ENCODE assay signal across 8 cellular contexts in genomic region chr14:75985618-75986438, GRCh38. TPM values are rescaled to one million over a fixed set of nuclear protein-coding genes. Genes with fewer than 3 reads are reported as not detected.
DNase-seq lines count a peak whose midpoint lies in the region; ATAC-seq lines count a peak whose summit lies in the region.

IFT43 (plus strand) TSS chr14:75985763; CDS start chr14:75985787, 24 bp downstream.

- peaks cover 20% of the 10 kb centered on the region for H3K4me1 Mint-ChIP-seq in activated CD4-positive, alpha-beta T cell treated with anti-CD3 and anti-CD28 coated beads for 36 hours

- peak within 1 kb of the TSS; percentile 91 for H3K4me3 ChIP-seq in ACC112 (ENCODE audit: low read depth, low read length)

- POLR2A ChIA-PET in activated CD4-positive, alpha-beta T cell treated with anti-CD3 and anti-CD28 coated beads for 36 hours (lab: Charles Lee): interaction anchor here (0.6 to 0.7 kb wide), 2 partner anchors 189 to 1493 kb away, joined by 3 to 6 read pairs; partner anchors contain the start of gene NPC2

- no peaks in the 10 kb centered on the region for H3K27me3 Mint-ChIP-seq in activated CD4-positive, alpha-beta T cell treated with anti-CD3 and anti-CD28 coated beads for 36 hours

- H3K79me2 ChIP-seq in ACC112 (ENCODE audit: control insufficient read depth, insufficient read depth, low read length, unreplicated experiment): peaks cover 9% of the 10 kb centered on the region

- peak within 1 kb of the TSS; percentile 57; the same call in 1 of the 2 replicates for H3K27ac ChIP-seq in ACC112 (ENCODE audit: low read depth, low read length)

- peak within 1 kb of the TSS; percentile 80 for H3K4me3 Mint-ChIP-seq in activated CD4-positive, alpha-beta T cell treated with anti-CD3 and anti-CD28 coated beads for 36 hours

- no peaks in the 10 kb centered on the region for H3K36me3 Mint-ChIP-seq in activated CD4-positive, alpha-beta T cell treated with anti-CD3 and anti-CD28 coated beads for 36 hours (ENCODE audit: low read depth)

- intact Hi-C loops in activated CD4-positive, alpha-beta T cell treated with anti-CD3 and anti-CD28 coated beads for 36 hours (cut with DNase I, micrococcal nuclease): loop anchor here in 1 of 2 experiments (1.0 to 10.0 kb wide), 5 partner anchors 165 to 1109 kb away; partner anchors contain the start of genes CIPC, GPATCH2L, TMED10 and TTLL5

- peak within 1 kb of the TSS; percentile 53 for H3K27ac Mint-ChIP-seq in activated CD4-positive, alpha-beta T cell treated with anti-CD3 and anti-CD28 coated beads for 36 hours

- ATAC-seq in GM18870 (IDR thresholded peaks at IDR 0.05; ENCODE audit: unreplicated experiment) (peak; percentile 52), HG03135 (IDR thresholded peaks at IDR 0.05; ENCODE audit: unreplicated experiment) (peak; percentile 64)
- peak; percentile 66 for ATAC-seq in activated CD4-positive, alpha-beta T cell treated with anti-CD3 and anti-CD28 coated beads for 36 hours

- no peaks in the 10 kb centered on the region for H3K36me3 ChIP-seq in ACC112 (ENCODE audit: insufficient read depth, low read length)

- DNase-seq in NCI-H460 (ENCODE audit: extremely low read depth, low read depth) (peak; percentile 71), cerebellar nuclear complex (lab: John Stamatoyannopoulos, UW) (peak; percentile 70 to 73), kidney glomerular epithelial cell (lab: John Stamatoyannopoulos, UW) (peak; percentile 69)
- peak; percentile 95 for DNase-seq in activated CD4-positive, alpha-beta T cell treated with anti-CD3 and anti-CD28 coated beads for 36 hours
- peak; percentile 83 to 87 for DNase-seq in stimulated activated CD4-positive, alpha-beta T cell treated with anti-CD3 and anti-CD28 coated beads, Interleukin-15, amount 100 ng/mL, for 48 hours (ENCODE audit: low read depth in 2 of 2)

- CTCF ChIA-PET in activated CD4-positive, alpha-beta T cell treated with anti-CD3 and anti-CD28 coated beads for 36 hours (lab: Charles Lee): interaction anchor here (0.6 to 3.3 kb wide), 8 partner anchors 9 to 738 kb away, joined by 3 to 11 read pairs (median 4); no protein-coding TSS in a partner anchor

- H3K27me3 ChIP-seq in ACC112 (ENCODE audit: insufficient read depth, low read length): no peaks in the 10 kb centered on the region

- H2AFZ ChIP-seq in ACC112 (ENCODE audit: low read length, unreplicated experiment): peak within 1 kb of the TSS; percentile 70

- H3K9me3 Mint-ChIP-seq in activated CD4-positive, alpha-beta T cell treated with anti-CD3 and anti-CD28 coated beads for 36 hours (ENCODE audit: low read depth): no peaks in the 10 kb centered on the region

- H3K4me1 ChIP-seq in ACC112 (ENCODE audit: control insufficient read depth, insufficient read depth, low read length, unreplicated experiment): peaks cover 29% of the 10 kb centered on the region

RNA-seq across cellular contexts. Expression of gene IFT43, which starts in this region (rescaled TPM):
- 50.0 and 53.2 TPM in 2 replicates for total RNA-seq in NCI-H460 (2014; rRNA removed; shearing (Covaris generic))
- 33.5 and 43.7 TPM in 2 replicates for polyA plus RNA-seq in NCI-H460 (2014; cell fraction: nucleus; rRNA removed)
- 10 to 100 TPM; 10.1 to 12.1 TPM for total RNA-seq in activated CD4-positive, alpha-beta T cell treated with anti-CD3 and anti-CD28 coated beads for 36 hours

Comparison
In these comparisons a context has a peak if more than half of its experiments do, and no peak if none do; other contexts are left out.
1. Peak in every context shown above with its lines: DNase-seq, ATAC-seq, H3K4me3 ChIP-seq and H3K27ac ChIP-seq.